Comparison of ENCODE assay signal across 29 cellular contexts in genomic region chr16:49914697-49915096, GRCh38.
"Had no signal": no experiment of that assay in that cellular context is flagged by ENCODE, and none has a peak within 500 bp of the region (broad histone marks: within the 10 kb centered on the region; RNA-seq: fewer than 3 reads in every experiment).

No MANE protein-coding gene starts in this region.

- FAIRE-seq: urothelium cell line had no signal

- H3K4me3 Mint-ChIP-seq: stimulated activated effector memory CD8-positive, alpha-beta T cell treated with anti-CD3 and anti-CD28 coated beads, Interleukin-12 subunit alpha, Interleukin-12 subunit beta, amount 100 ng/mL, for 72 hours; stimulated activated memory B cell treated with anti-CD40 and anti-IgM and Interleukin-4, amounts not matched to agents 10 μg/mL and 1 μg/mL and 100 μg/mL, for 72 hours; stimulated activated naive B cell treated with anti-CD40 and anti-IgM and Interleukin-4, amounts not matched to agents 10 μg/mL and 1 μg/mL and 100 μg/mL, for 72 hours; stimulated activated naive CD8-positive, alpha-beta T cell treated with anti-CD3 and anti-CD28 coated beads, Interleukin-15, amount 100 ng/mL, for 72 hours; stimulated activated naive CD8-positive, alpha-beta T cell treated with anti-CD3 and anti-CD28 coated beads, Interleukin-15, Interleukin-2, amounts not matched to agents 100 ng/mL and 50 ng/mL, for 24 hours; type B pancreatic cell had no signal

- DNase-seq: stimulated activated CD4-positive, alpha-beta T cell treated with anti-CD3 and anti-CD28 coated beads, Interleukin-2, amount 100 ng/mL, for 48 hours; stimulated activated CD4-positive, alpha-beta T cell treated with anti-CD3 and anti-CD28 coated beads, Interleukin-4, amount 100 ng/mL, for 1 hour; stimulated activated CD4-positive, alpha-beta T cell treated with anti-CD3 and anti-CD28 coated beads, Interleukin-4, amount 100 ng/mL, for 24 hours; stimulated activated CD4-positive, alpha-beta T cell treated with anti-CD3 and anti-CD28 coated beads, Interleukin-4, amount 100 ng/mL, for 4 hours; stimulated activated CD8-positive, alpha-beta memory T cell treated with anti-CD3 and anti-CD28 coated beads, Interleukin-4, amount 100 ng/mL, for 48 hours; stimulated activated naive B cell treated with anti-CD40 and anti-IgM and Interleukin-4, amounts not matched to agents 10 μg/mL and 1 μg/mL and 100 μg/mL, for 72 hours; stimulated activated naive CD4-positive, alpha-beta T cell; stimulated activated naive CD4-positive, alpha-beta T cell treated with Interleukin-2 at 50 U/mL for 16 hours; stimulated activated naive CD8-positive, alpha-beta T cell treated with anti-CD3 and anti-CD28 coated beads, Interleukin-15, amount 100 ng/mL, for 72 hours; stimulated activated naive CD8-positive, alpha-beta T cell treated with anti-CD3 and anti-CD28 coated beads, Interleukin-15, Interleukin-2, amounts not matched to agents 100 U/mL and 50 U/mL, for 24 hours; stomach; substantia nigra; thyroid gland; tibial artery; transverse colon; trophoblast cell; upper lobe of left lung; upper lobe of right lung; uterus had no signal

- H3K27me3 ChIP-seq: suprapubic skin, testis, thyroid gland, tibial nerve, transverse colon, upper lobe of left lung, upper lobe of right lung, uterus, vagina had no signal

- H3K9me3 ChIP-seq: suprapubic skin, testis, thoracic aorta, thyroid gland, transverse colon, upper lobe of left lung, upper lobe of right lung, uterus, vagina had no signal

- H3K27ac ChIP-seq: stomach, suprapubic skin, testis, thoracic aorta, thyroid gland, tibial artery, tibial nerve, transverse colon, upper lobe of left lung, upper lobe of right lung, uterus, vagina had no signal

- H3K27ac Mint-ChIP-seq: stimulated activated effector memory CD8-positive, alpha-beta T cell treated with anti-CD3 and anti-CD28 coated beads, Interleukin-12 subunit alpha, Interleukin-12 subunit beta, amount 100 ng/mL, for 72 hours; stimulated activated memory B cell treated with anti-CD40 and anti-IgM and Interleukin-4, amounts not matched to agents 10 μg/mL and 1 μg/mL and 100 μg/mL, for 72 hours; stimulated activated naive B cell treated with anti-CD40 and anti-IgM and Interleukin-4, amounts not matched to agents 10 μg/mL and 1 μg/mL and 100 μg/mL, for 72 hours; stimulated activated naive CD8-positive, alpha-beta T cell treated with anti-CD3 and anti-CD28 coated beads, Interleukin-15, amount 100 ng/mL, for 72 hours; stimulated activated naive CD8-positive, alpha-beta T cell treated with anti-CD3 and anti-CD28 coated beads, Interleukin-15, Interleukin-2, amounts not matched to agents 100 ng/mL and 50 ng/mL, for 24 hours; type B pancreatic cell had no signal

- H3K4me1 Mint-ChIP-seq: stimulated activated effector memory CD8-positive, alpha-beta T cell treated with anti-CD3 and anti-CD28 coated beads, Interleukin-12 subunit alpha, Interleukin-12 subunit beta, amount 100 ng/mL, for 72 hours; stimulated activated memory B cell treated with anti-CD40 and anti-IgM and Interleukin-4, amounts not matched to agents 10 μg/mL and 1 μg/mL and 100 μg/mL, for 72 hours; stimulated activated naive B cell treated with anti-CD40 and anti-IgM and Interleukin-4, amounts not matched to agents 10 μg/mL and 1 μg/mL and 100 μg/mL, for 72 hours; stimulated activated naive CD8-positive, alpha-beta T cell treated with anti-CD3 and anti-CD28 coated beads, Interleukin-15, amount 100 ng/mL, for 72 hours had no signal

- H3K4me3 ChIP-seq: stomach, suprapubic skin, testis, thoracic aorta, thyroid gland, tibial artery, tibial nerve, transverse colon, upper lobe of left lung, upper lobe of right lung, uterus, vagina had no signal

- H3K36me3 ChIP-seq: stomach, suprapubic skin, thoracic aorta, thyroid gland, tibial artery, tibial nerve, transverse colon, upper lobe of left lung, upper lobe of right lung, uterus, vagina had no signal

- H3K27me3 Mint-ChIP-seq: stimulated activated naive CD8-positive, alpha-beta T cell treated with anti-CD3 and anti-CD28 coated beads, Interleukin-15, amount 100 ng/mL, for 72 hours had no signal

- H3K4me1 ChIP-seq: stomach, suprapubic skin, testis, thyroid gland, tibial artery, tibial nerve, transverse colon, upper lobe of left lung, upper lobe of right lung, uterus, vagina had no signal

- ATAC-seq: stimulated activated effector memory CD8-positive, alpha-beta T cell treated with anti-CD3 and anti-CD28 coated beads, Interleukin-12 subunit alpha, Interleukin-12 subunit beta, amount 100 ng/mL, for 72 hours; stimulated activated memory B cell treated with anti-CD40 and anti-IgM and Interleukin-4, amounts not matched to agents 10 μg/mL and 1 μg/mL and 100 μg/mL, for 72 hours; stimulated activated naive B cell treated with anti-CD40 and anti-IgM and Interleukin-4, amounts not matched to agents 10 μg/mL and 1 μg/mL and 100 μg/mL, for 72 hours; stimulated activated naive CD8-positive, alpha-beta T cell treated with anti-CD3 and anti-CD28 coated beads, Interleukin-15, amount 100 ng/mL, for 72 hours; stimulated activated naive CD8-positive, alpha-beta T cell treated with anti-CD3 and anti-CD28 coated beads, Interleukin-15, Interleukin-2, amounts not matched to agents 100 U/mL and 50 U/mL, for 24 hours; upper lobe of right lung had no signal

- H3K9me3 Mint-ChIP-seq: stimulated activated naive CD8-positive, alpha-beta T cell treated with anti-CD3 and anti-CD28 coated beads, Interleukin-15, Interleukin-2, amounts not matched to agents 100 ng/mL and 50 ng/mL, for 24 hours; type B pancreatic cell had no signal

- H3K36me3 Mint-ChIP-seq: stimulated activated effector memory CD8-positive, alpha-beta T cell treated with anti-CD3 and anti-CD28 coated beads, Interleukin-12 subunit alpha, Interleukin-12 subunit beta, amount 100 ng/mL, for 72 hours; stimulated activated memory B cell treated with anti-CD40 and anti-IgM and Interleukin-4, amounts not matched to agents 10 μg/mL and 1 μg/mL and 100 μg/mL, for 72 hours; stimulated activated naive B cell treated with anti-CD40 and anti-IgM and Interleukin-4, amounts not matched to agents 10 μg/mL and 1 μg/mL and 100 μg/mL, for 72 hours; type B pancreatic cell had no signal
